ENCODE assay signal across 8 cellular contexts in the genomic region with DNA sequence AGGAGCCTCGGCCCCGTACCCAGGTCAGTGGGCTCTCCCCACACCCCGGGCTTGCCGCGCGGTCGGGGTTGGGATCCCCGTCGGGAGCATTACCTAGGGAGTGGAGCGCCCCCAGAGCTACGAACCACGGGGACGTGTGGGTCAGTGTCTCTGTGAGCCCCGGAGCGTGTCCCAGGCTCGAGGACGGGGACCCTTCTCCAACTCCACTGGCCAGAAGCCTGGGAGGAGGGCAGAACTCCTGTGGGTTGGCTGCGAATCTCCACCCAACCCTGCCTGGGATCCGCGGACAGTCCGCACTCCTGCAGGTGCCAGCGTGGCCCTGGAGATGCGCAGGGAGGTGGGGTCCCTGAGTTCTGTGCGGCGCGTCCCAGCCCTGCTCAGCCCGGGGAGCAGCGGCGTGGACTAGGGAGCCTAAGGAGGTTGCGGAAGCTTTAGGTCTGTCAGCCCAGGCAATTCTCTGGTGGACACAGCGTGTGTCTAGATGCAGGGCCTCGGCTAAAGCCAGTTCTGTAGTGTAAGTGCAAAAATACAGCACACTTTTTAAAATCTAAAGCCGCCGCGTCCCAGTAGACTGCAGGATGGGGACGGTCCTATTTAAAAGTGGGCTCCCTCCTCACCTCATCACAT. TPM values are rescaled to one million over a fixed set of nuclear protein-coding genes. Genes with fewer than 3 reads are reported as not detected.
DNase-seq lines count a peak whose midpoint lies in the region; ATAC-seq and TF ChIP-seq lines count a peak whose summit lies in the region.

No MANE protein-coding gene starts in this region.

- H3K9me3 ChIP-seq in heart right ventricle (no peaks in the 10 kb centered on the region), prostate gland (no peaks in the 10 kb centered on the region)

- H3K4me3 ChIP-seq in heart right ventricle (peak overlapping the region; percentile 56 to 89 (median 84)), prostate gland (peak overlapping the region; percentile 65 to 82)

- WGBS in heart right ventricle, 2 donors = 4 to 6% methylated on average over 36 of the region's 36 CpGs
- 2% methylated on average over 26 of the region's 36 CpGs for WGBS in prostate gland

- intact Hi-C loops in heart right ventricle (cut with DNase I) = loop anchor here in 5 of 10 donors (5.0 to 10.0 kb wide), 6 partner anchors 38 to 171 kb away; no protein-coding TSS in a partner anchor
- intact Hi-C loops in prostate gland (cut with DNase I) = loop anchor here (5.0 kb wide), 2 partner anchors 58 to 153 kb away; no protein-coding TSS in a partner anchor

- no peak for TF ChIP-seq POLR2A in prostate gland (IDR thresholded peaks at IDR 0.05)

- no peak for TF ChIP-seq CTCF in heart right ventricle (IDR thresholded peaks at IDR 0.05)
- TF ChIP-seq CTCF in prostate gland (IDR thresholded peaks at IDR 0.05) = no peak

- H3K27me3 ChIP-seq in heart right ventricle = no peaks in the 10 kb centered on the region
- H3K27me3 ChIP-seq in prostate gland (replicated peaks; ENCODE audit: insufficient read depth) = no peaks in the 10 kb centered on the region

- ATAC-seq in HG03342 (IDR thresholded peaks at IDR 0.05; ENCODE audit: unreplicated experiment) (peak; percentile 13), heart right ventricle (peak in 7 of 8 donors; percentile 2 to 29 (median 12))

- peak; percentile 15 for DNase-seq in stimulated activated CD4-positive, alpha-beta T cell treated with anti-CD3 and anti-CD28 coated beads, Interleukin-12 subunit alpha, Interleukin-12 subunit beta, amount 100 ng/mL, for 4 hours
- DNase-seq in stimulated activated CD4-positive, alpha-beta T cell treated with anti-CD3 and anti-CD28 coated beads, Interleukin-2, amount 100 ng/mL, for 48 hours = no peak
- DNase-seq in activated naive CD4-positive, alpha-beta T cell treated with anti-CD3 and anti-CD28 coated beads, Interleukin-2, amount 50 U/mL, for 16 hours = peak; percentile 22
- DNase-seq in heart right ventricle (no peak), prostate gland (ENCODE audit: low spot score) (peak; percentile 49), NCI-H2196 treated with DMSO at 0.1 percent for 48 hours (lab: John Stamatoyannopoulos, UW; ENCODE audit: unreplicated experiment) (no peak), NCI-H1436 treated with DMSO at 0.1 percent for 48 hours (lab: John Stamatoyannopoulos, UW) (no peak)

- H3K36me3 ChIP-seq in heart right ventricle = no peaks in the 10 kb centered on the region
- no peaks in the 10 kb centered on the region for H3K36me3 ChIP-seq in prostate gland

- H3K4me1 ChIP-seq in heart right ventricle (peaks cover 10 to 48% (median 37%) of the 10 kb centered on the region in 9 donors), prostate gland (replicated peaks) (peaks cover 17% of the 10 kb centered on the region)

- H3K27ac ChIP-seq in heart right ventricle (peak overlapping the region; percentile 87 to 98 (median 93)), prostate gland (peak overlapping the region; percentile 86 to 91)

RNA-seq across cellular contexts. Expression of gene PPFIBP2, which starts 0.4 kb away (rescaled TPM):
- total RNA-seq in heart right ventricle = 10 to 100 TPM; 14.4 to 40.7 (median 21.4) TPM
- polyA plus RNA-seq in heart right ventricle = 10 to 100 TPM in 1 of 2 donors, 1 to 10 TPM in 1; 6.4 to 21.7 TPM
- 10 to 100 TPM; 76.3 to 88.3 TPM for total RNA-seq in prostate gland

RNA-seq across cellular contexts. Expression of gene OLFML1, which starts 28.9 kb away (rescaled TPM):
- total RNA-seq in heart right ventricle = 1 to 10 TPM; 2.4 to 8.3 (median 5.5) TPM
- 1 to 10 TPM; 2.2 to 4.4 TPM for polyA plus RNA-seq in heart right ventricle
- 1 to 10 TPM; 3.5 to 4.4 TPM for total RNA-seq in prostate gland

Comparison
In these comparisons a context has a peak if more than half of its experiments do, and no peak if none do; other contexts are left out.
1. DNase-seq: peak in stimulated activated CD4-positive, alpha-beta T cell treated with anti-CD3 and anti-CD28 coated beads, Interleukin-12 subunit alpha, Interleukin-12 subunit beta, amount 100 ng/mL, for 4 hours (single experiment), activated naive CD4-positive, alpha-beta T cell treated with anti-CD3 and anti-CD28 coated beads, Interleukin-2, amount 50 U/mL, for 16 hours (single experiment) and prostate gland (single experiment); none in stimulated activated CD4-positive, alpha-beta T cell treated with anti-CD3 and anti-CD28 coated beads, Interleukin-2, amount 100 ng/mL, for 48 hours (0 of 2), heart right ventricle (0 of 2), NCI-H2196 treated with DMSO at 0.1 percent for 48 hours (single experiment) and NCI-H1436 treated with DMSO at 0.1 percent for 48 hours (single experiment).